ENCODE assay signal across 16 cellular contexts in the genomic region with DNA sequence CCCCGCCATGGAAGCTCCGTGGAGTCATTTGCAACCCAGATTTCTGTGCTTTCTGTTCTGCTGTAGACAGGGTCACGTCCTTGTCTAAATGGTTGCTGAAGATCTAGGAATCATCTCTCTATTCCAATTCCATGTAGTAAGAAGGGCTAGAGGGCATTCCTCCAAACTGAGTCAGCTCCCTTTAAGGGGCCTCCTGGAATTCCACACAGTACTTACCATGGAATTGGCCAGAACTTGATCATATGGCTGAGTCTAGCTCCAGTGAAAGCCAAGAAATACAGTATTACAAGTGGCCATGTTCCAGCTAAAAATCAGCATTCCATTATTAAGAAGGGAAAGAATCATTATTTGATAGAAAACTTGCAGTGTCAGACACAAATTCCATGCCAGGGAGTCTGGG.
DNase-seq lines count a peak whose midpoint lies in the region; FAIRE-seq and TF ChIP-seq lines count a peak whose summit lies in the region.
"Had no signal": no experiment of that assay in that cellular context is flagged by ENCODE, and none has a peak within 500 bp of the region (broad histone marks: within the 10 kb centered on the region; RNA-seq: fewer than 3 reads in every experiment).

No MANE protein-coding gene starts in this region.

- no peak overlapping the region for H2AFZ ChIP-seq in hepatocyte
- H2AFZ ChIP-seq in MM.1S (ENCODE audit: low read length) = no peak overlapping the region

- no peak overlapping the region for H3K4me3 Mint-ChIP-seq in activated naive CD4-positive, alpha-beta T cell treated with anti-CD3 and anti-CD28 coated beads, Interleukin-2, amount 10 ng/mL, durations not matched to agents 7 days and 5 days

- peak; percentile 3 for DNase-seq in activated naive CD4-positive, alpha-beta T cell treated with anti-CD3 and anti-CD28 coated beads, Interleukin-2, amount 10 ng/mL, durations not matched to agents 7 days and 5 days
- no peak for DNase-seq in activated naive CD4-positive, alpha-beta T cell treated with Interleukin-2 at 50 U/mL for 16 hours
- DNase-seq in amniotic epithelial cell (ENCODE audit: low read depth) (peak; percentile 90), hepatocyte (ENCODE audit: low spot score) (peak; percentile 33), amygdala (lab: John Stamatoyannopoulos, UW) (no peak), GM19239 (ENCODE audit: insufficient read length, low spot score) (no peak), iPS-NIHi7 (ENCODE audit: extremely low spot score) (no peak), MM.1S (no peak)
- DNase-seq: activated CD4-positive, alpha-beta T cell treated with anti-CD3 and anti-CD28 coated beads for 48 hours; activated gamma-delta T cell; lower lobe of right lung; NCI-H1930; ovary; stimulated activated CD4-positive, alpha-beta T cell treated with anti-CD3 and anti-CD28 coated beads, Interleukin-4, amount 100 ng/mL, for 24 hours had no signal

- H3K4me1 ChIP-seq in hepatocyte (ENCODE audit: insufficient read depth) (peaks cover 14% of the 10 kb centered on the region), MM.1S (ENCODE audit: low read length) (no peaks in the 10 kb centered on the region)

- H3K27ac ChIP-seq in hepatocyte = peak overlapping the region; percentile 36
- no peak overlapping the region for H3K27ac ChIP-seq in MM.1S (ENCODE audit: low read length)
- H3K27ac ChIP-seq: 22Rv1, lower lobe of right lung, ovary had no signal

- no peaks in the 10 kb centered on the region for H3K9me3 ChIP-seq in hepatocyte (ENCODE audit: low read depth)
- no peaks in the 10 kb centered on the region for H3K9me3 ChIP-seq in MM.1S (replicated peaks; ENCODE audit: insufficient read depth, low read length)
- H3K9me3 ChIP-seq: lower lobe of right lung, ovary had no signal

- H3K27me3 ChIP-seq in hepatocyte = no peaks in the 10 kb centered on the region
- no peaks in the 10 kb centered on the region for H3K27me3 ChIP-seq in MM.1S (replicated peaks; ENCODE audit: insufficient read depth, low read length)
- H3K27me3 ChIP-seq: ovary had no signal

- no peaks in the 10 kb centered on the region for H3K9me3 Mint-ChIP-seq in activated naive CD4-positive, alpha-beta T cell treated with anti-CD3 and anti-CD28 coated beads, Interleukin-2, amount 10 ng/mL, durations not matched to agents 7 days and 5 days

- H3K9me2 ChIP-seq in hepatocyte (replicated peaks; ENCODE audit: insufficient read depth) (no peaks in the 10 kb centered on the region), MM.1S (replicated peaks; ENCODE audit: insufficient read depth, low read length) (no peaks in the 10 kb centered on the region)

- CTCF ChIA-PET in activated naive CD4-positive, alpha-beta T cell treated with anti-CD3 and anti-CD28 coated beads, Interleukin-2, amount 10 ng/mL, durations not matched to agents 7 days and 5 days (lab: Charles Lee) = interaction anchor here (0.9 to 1.4 kb wide), 4 partner anchors 10 to 253 kb away, joined by 3 to 7 read pairs (median 4); no protein-coding TSS in a partner anchor

- H3K36me3 ChIP-seq in hepatocyte (replicated peaks; ENCODE audit: insufficient read depth, low read depth) = no peaks in the 10 kb centered on the region
- no peaks in the 10 kb centered on the region for H3K36me3 ChIP-seq in MM.1S (replicated peaks; ENCODE audit: insufficient read depth, low read length)
- H3K36me3 ChIP-seq: ovary had no signal

- H3K4me3 ChIP-seq in hepatocyte (no peak overlapping the region), MM.1S (ENCODE audit: low read length) (no peak overlapping the region)
- H3K4me3 ChIP-seq: coronary artery, lower lobe of right lung, ovary had no signal

- peaks cover 21% of the 10 kb centered on the region for H3K4me1 Mint-ChIP-seq in activated naive CD4-positive, alpha-beta T cell treated with anti-CD3 and anti-CD28 coated beads, Interleukin-2, amount 10 ng/mL, durations not matched to agents 7 days and 5 days

- H3F3A ChIP-seq in MM.1S (ENCODE audit: insufficient read depth, low read length) = no peaks in the 10 kb centered on the region

- H3K36me3 Mint-ChIP-seq in activated naive CD4-positive, alpha-beta T cell treated with anti-CD3 and anti-CD28 coated beads, Interleukin-2, amount 10 ng/mL, durations not matched to agents 7 days and 5 days = peaks cover 33% of the 10 kb centered on the region

- H3K9ac ChIP-seq in MM.1S (ENCODE audit: low read length) = no peak overlapping the region

- no peak for FAIRE-seq in GM19239 (lab: Jason Lieb, UNC)

- TF ChIP-seq CTCF in hepatocyte (IDR thresholded peaks at IDR 0.05; ENCODE audit: poor library complexity) = no peak
- TF ChIP-seq CTCF in MM.1S (IDR thresholded peaks at IDR 0.05; ENCODE audit: low read length) = no peak

- 52% methylated on average over 3 of the region's 3 CpGs for WGBS in hepatocyte (ENCODE audit: low lambda C conversion rate, missing lambda C conversion rate)

- H4K20me1 ChIP-seq in hepatocyte (ENCODE audit: insufficient read depth, poor library complexity, severe bottlenecking) = no peaks in the 10 kb centered on the region
- H4K20me1 ChIP-seq in MM.1S (ENCODE audit: insufficient read depth, low read length) = no peaks in the 10 kb centered on the region

- peak overlapping the region; percentile 14 for H3K4me2 ChIP-seq in hepatocyte
- no peak overlapping the region for H3K4me2 ChIP-seq in MM.1S (ENCODE audit: low read depth, low read length)

- H3K79me2 ChIP-seq in hepatocyte = no peaks in the 10 kb centered on the region
- no peaks in the 10 kb centered on the region for H3K79me2 ChIP-seq in MM.1S (ENCODE audit: low read length)

- no peaks in the 10 kb centered on the region for H3K27me3 Mint-ChIP-seq in activated naive CD4-positive, alpha-beta T cell treated with anti-CD3 and anti-CD28 coated beads, Interleukin-2, amount 10 ng/mL, durations not matched to agents 7 days and 5 days

- no peak overlapping the region for H3K27ac Mint-ChIP-seq in activated naive CD4-positive, alpha-beta T cell treated with anti-CD3 and anti-CD28 coated beads, Interleukin-2, amount 10 ng/mL, durations not matched to agents 7 days and 5 days

Comparison
In these comparisons a context has a peak if more than half of its experiments do, and no peak if none do; other contexts are left out.
1. DNase-seq: peak in activated naive CD4-positive, alpha-beta T cell treated with anti-CD3 and anti-CD28 coated beads, Interleukin-2, amount 10 ng/mL, durations not matched to agents 7 days and 5 days (single experiment), amniotic epithelial cell (single experiment) and hepatocyte (single experiment); none in activated naive CD4-positive, alpha-beta T cell treated with Interleukin-2 at 50 U/mL for 16 hours (single experiment), amygdala (0 of 56), GM19239 (single experiment), iPS-NIHi7 (single experiment) and MM.1S (single experiment).